Comparison of ENCODE assay signal across 8 cellular contexts in genomic region chr5:32587067-32587551, GRCh38. TPM values are rescaled to one million over a fixed set of nuclear protein-coding genes. Genes with fewer than 3 reads are reported as not detected.
DNase-seq lines count a peak whose midpoint lies in the region; ATAC-seq and TF ChIP-seq lines count a peak whose summit lies in the region.

No MANE protein-coding gene starts in this region.

- peaks cover 63% of the 10 kb centered on the region for H3K79me2 ChIP-seq in GM23248 (ENCODE audit: insufficient read depth)

- ATAC-seq in GM19395 (IDR thresholded peaks at IDR 0.05; ENCODE audit: unreplicated experiment): no peak

- TF ChIP-seq POLR2A in esophagus squamous epithelium (IDR thresholded peaks at IDR 0.05): no peak
- no peak for TF ChIP-seq POLR2A in adrenal gland (IDR thresholded peaks at IDR 0.05)

- peak overlapping the region; percentile 100 for H3K4me2 ChIP-seq in GM23248 (ENCODE audit: unreplicated experiment)

- peaks cover 38% of the 10 kb centered on the region for H3F3A ChIP-seq in GM23248 (ENCODE audit: insufficient read depth)

- WGBS in GM23248 (ENCODE audit: low coverage in 1 of 2, low lambda C conversion rate in 2 of 2, missing lambda C conversion rate in 2 of 2), 2 experiments: 90 to 93% methylated on average over 6 of the region's 6 CpGs
- WGBS in esophagus squamous epithelium, 2 donors: 45 to 60% methylated on average over 6 of the region's 6 CpGs
- 48 to 57% (median 56%) methylated on average over 6 of the region's 6 CpGs for WGBS in adrenal gland, 4 donors

- H3K9me2 ChIP-seq in GM23248 (ENCODE audit: insufficient read depth): no peaks in the 10 kb centered on the region

- H3K4me1 ChIP-seq in GM23248 (ENCODE audit: insufficient read depth) (peaks cover 30% of the 10 kb centered on the region), SJSA1 (replicated peaks) (no peaks in the 10 kb centered on the region; the same call in 1 of the 2 replicates), esophagus squamous epithelium (peaks cover 8 to 67% (median 21%) of the 10 kb centered on the region in 3 donors), adrenal gland (replicated peaks in 1 of 2) (peaks cover 11 to 44% of the 10 kb centered on the region in 2 donors)

- in situ Hi-C loops in GM23248 (cut with MboI): loop anchor here (10.0 kb wide), 1 partner anchor 92 kb away; no protein-coding TSS in a partner anchor

- DNase-seq in GM23248 (no peak), SJSA1 (ENCODE audit: low read depth in 1 of 2, low spot score in 2 of 2) (no peak), esophagus squamous epithelium (lab: John Stamatoyannopoulos, UW) (no peak), skeletal muscle cell (ENCODE audit: low read depth) (no peak), adrenal gland (no peak), medulla oblongata (ENCODE audit: extremely low spot score) (no peak), NCI-H2081 (lab: John Stamatoyannopoulos, UW) (no peak)

- H3K36me3 ChIP-seq in GM23248 (ENCODE audit: low read depth) (peaks cover 18% of the 10 kb centered on the region), SJSA1 (peaks cover 26% of the 10 kb centered on the region), esophagus squamous epithelium (peaks cover 0 to 30% (median 7%) of the 10 kb centered on the region in 3 donors), adrenal gland (replicated peaks in 1 of 2) (peaks cover 0 to 26% of the 10 kb centered on the region in 2 donors)

- peak overlapping the region; percentile 98 for H3K4me3 ChIP-seq in GM23248
- peak overlapping the region; percentile 76; the same call in 1 of the 2 replicates for H3K4me3 ChIP-seq in SJSA1
- peak overlapping the region in 3 of 4 donors; percentile 82 to 100 (median 98) for H3K4me3 ChIP-seq in esophagus squamous epithelium
- H3K4me3 ChIP-seq in skeletal muscle cell (ENCODE audit: low read depth, low read length): peak overlapping the region; percentile 88
- H3K4me3 ChIP-seq in adrenal gland: peak overlapping the region in 1 of 4 donors; percentile 89

- no peak overlapping the region for H2AFZ ChIP-seq in GM23248

- intact Hi-C loops in esophagus squamous epithelium (cut with DNase I): loop anchor here (10.0 kb wide), 1 partner anchor 352 kb away; no protein-coding TSS in a partner anchor
- intact Hi-C loops in adrenal gland (cut with DNase I): loop anchor here in 1 of 2 donors (5.0 kb wide), 1 partner anchor 100 kb away; no protein-coding TSS in a partner anchor

- H4K20me1 ChIP-seq in GM23248 (ENCODE audit: insufficient read depth): peaks cover 23% of the 10 kb centered on the region

- TF ChIP-seq CTCF in esophagus squamous epithelium (IDR thresholded peaks at IDR 0.05) (no peak), adrenal gland (IDR thresholded peaks at IDR 0.05) (no peak)

- H3K27me3 ChIP-seq in GM23248 (replicated peaks; ENCODE audit: insufficient read depth): no peaks in the 10 kb centered on the region
- no peaks in the 10 kb centered on the region for H3K27me3 ChIP-seq in SJSA1 (replicated peaks)
- H3K27me3 ChIP-seq in esophagus squamous epithelium: no peaks in the 10 kb centered on the region
- no peaks in the 10 kb centered on the region for H3K27me3 ChIP-seq in adrenal gland

- H3K27ac ChIP-seq in GM23248 (no peak overlapping the region), SJSA1 (no peak overlapping the region), esophagus squamous epithelium (no peak overlapping the region), adrenal gland (peak overlapping the region in 1 of 5 donors; percentile 99)

- H3K9me3 ChIP-seq in GM23248 (ENCODE audit: low read depth) (no peaks in the 10 kb centered on the region), SJSA1 (replicated peaks) (no peaks in the 10 kb centered on the region), esophagus squamous epithelium (no peaks in the 10 kb centered on the region), adrenal gland (replicated peaks in 1 of 3) (no peaks in the 10 kb centered on the region)

- H3K9ac ChIP-seq in GM23248: peak overlapping the region; percentile 91

RNA-seq across cellular contexts. Expression of gene SUB1, which starts 1.8 kb away (rescaled TPM):
- total RNA-seq in GM23248 (2014; rRNA removed; shearing (Covaris generic)): 200 and 350 TPM in 2 replicates
- polyA plus RNA-seq in GM23248 (2016; fragmentation: Nextera tagmentation; extraction: Ambion mirVana): 462 and 489 TPM in 2 replicates
- total RNA-seq in SJSA1 (2014; rRNA removed; shearing (Covaris generic)): 362 and 501 TPM in 2 replicates
- total RNA-seq in esophagus squamous epithelium: 100 to 1,000 TPM in 3 of 4 donors, 10 to 100 TPM in 1; 59.6 to 280 (median 134) TPM
- 100 to 1,000 TPM in 6 of 8 donors, 10 to 100 TPM in 2; 48.1 to 229 (median 166) TPM for total RNA-seq in adrenal gland
- polyA plus RNA-seq in adrenal gland: 100 to 1,000 TPM; 126 to 428 (median 126) TPM
